ENCODE assay signal across 8 cellular contexts in the genomic region with DNA sequence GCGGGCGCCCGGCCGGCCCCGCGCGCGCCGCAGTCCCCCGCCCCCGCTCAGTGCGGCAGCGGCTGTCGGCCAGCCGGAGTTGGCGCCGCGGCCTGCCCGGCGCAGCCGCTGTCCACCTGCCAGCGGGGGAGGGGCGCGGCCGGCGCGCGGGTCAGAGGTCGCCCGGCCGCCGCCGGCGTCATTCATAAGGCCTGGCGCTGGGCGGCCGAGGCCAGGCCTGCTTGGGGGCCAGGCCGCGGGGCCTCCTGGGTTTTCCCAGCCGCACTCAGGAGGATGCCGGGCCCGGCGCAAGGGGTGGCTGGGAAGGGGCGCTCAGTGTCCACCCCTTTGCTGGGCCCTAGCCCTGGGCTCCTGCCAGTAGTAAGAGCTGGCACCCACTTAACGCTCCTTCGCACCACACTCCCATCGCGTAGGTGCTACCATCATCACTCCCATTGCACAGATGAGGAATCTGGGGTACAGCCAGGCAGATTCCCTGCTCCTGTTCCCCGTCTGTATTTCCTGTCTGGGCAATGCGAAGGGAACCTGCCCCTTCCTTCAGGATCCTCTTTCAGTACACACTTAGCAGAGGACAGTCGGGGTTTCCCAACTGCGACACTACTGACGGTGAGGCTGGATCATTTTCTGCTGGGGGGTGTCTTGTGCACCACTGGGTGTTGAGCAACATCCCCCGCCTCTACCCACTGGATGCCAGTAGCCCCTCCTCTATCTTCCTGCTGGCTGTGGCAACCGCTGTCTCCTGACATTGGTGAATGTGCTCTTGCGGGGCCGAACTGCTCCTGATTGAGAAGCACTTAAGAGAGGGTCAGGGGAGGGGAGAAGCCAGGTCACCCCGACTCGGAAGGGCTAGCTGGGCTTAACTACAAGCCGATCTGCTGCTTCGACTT. TPM values are rescaled to one million over a fixed set of nuclear protein-coding genes. Genes with fewer than 3 reads are reported as not detected.
DNase-seq lines count a peak whose midpoint lies in the region; ATAC-seq, FAIRE-seq and TF ChIP-seq lines count a peak whose summit lies in the region.

No MANE protein-coding gene starts in this region.

- no peak for TF ChIP-seq CTCF in BE2C (IDR thresholded peaks at IDR 0.05; ENCODE audit: low read depth, low read length)
- no peak for TF ChIP-seq CTCF in kidney epithelial cell (IDR thresholded peaks at IDR 0.05; ENCODE audit: insufficient read depth, low read length, poor library complexity, severe bottlenecking)

- H3K27me3 ChIP-seq in BE2C: no peaks in the 10 kb centered on the region
- H3K27me3 ChIP-seq in kidney epithelial cell (ENCODE audit: control insufficient read depth, insufficient read depth, low read length): no peaks in the 10 kb centered on the region
- no peaks in the 10 kb centered on the region for H3K27me3 ChIP-seq in small intestine (ENCODE audit: control insufficient read depth in 2 of 2, insufficient read depth in 2 of 2, low read length in 2 of 2)

- H3K9me3 Mint-ChIP-seq in T-helper 2 cell treated with Interferon-gamma antibody and Interleukin-4, amounts not matched to agents 5 μg/mL and 100 μg/mL, for 36 hours: no peaks in the 10 kb centered on the region

- H3K27ac ChIP-seq in small intestine (ENCODE audit: low read depth in 1 of 2, low read length in 1 of 2): peak overlapping the region; percentile 98 to 99

- no peak for FAIRE-seq in small intestine (lab: Jason Lieb, UNC)

- H3K4me1 ChIP-seq in BE2C (peaks cover 9% of the 10 kb centered on the region), small intestine (ENCODE audit: control insufficient read depth in 2 of 2, insufficient read depth in 1 of 2, low read depth in 1 of 2, low read length in 1 of 2) (peaks cover 2 to 14% of the 10 kb centered on the region in 2 donors)

- no peaks in the 10 kb centered on the region for H3K27me3 Mint-ChIP-seq in T-helper 2 cell treated with Interferon-gamma antibody and Interleukin-4, amounts not matched to agents 5 μg/mL and 100 μg/mL, for 36 hours (ENCODE audit: low read depth)

- DNase-seq in BE2C (peak; percentile 34), Kasumi-1 (lab: John Stamatoyannopoulos, UW) (peak; percentile 86 to 89), cerebellar cortex (ENCODE audit: low spot score) (peak; percentile 63), kidney epithelial cell (ENCODE audit: low read depth) (peak; percentile 42), small intestine (peak; percentile 51), NCI-H1930 (lab: John Stamatoyannopoulos, UW) (no peak)
- peak; percentile 27 for DNase-seq in T-helper 2 cell treated with Interferon-gamma antibody and Interleukin-4, amounts not matched to agents 5 μg/mL and 100 μg/mL, for 36 hours (ENCODE audit: low spot score)

- WGBS in small intestine, 3 donors: 2 to 12% (median 3%) methylated on average over 24 to 61 of the region's 61 CpGs

- peaks cover 23% of the 10 kb centered on the region for H3K36me3 Mint-ChIP-seq in T-helper 2 cell treated with Interferon-gamma antibody and Interleukin-4, amounts not matched to agents 5 μg/mL and 100 μg/mL, for 36 hours (ENCODE audit: low read depth)

- peak overlapping the region; percentile 57 for H3K4me3 ChIP-seq in BE2C (ENCODE audit: low read depth, low read length)
- peak overlapping the region; percentile 33 for H3K4me3 ChIP-seq in kidney epithelial cell (ENCODE audit: low read depth, low read length)
- peak overlapping the region; percentile 39 to 57 for H3K4me3 ChIP-seq in small intestine (ENCODE audit: low read depth in 1 of 2, low read length in 2 of 2)

- peak overlapping the region; percentile 93 for H3K27ac Mint-ChIP-seq in T-helper 2 cell treated with Interferon-gamma antibody and Interleukin-4, amounts not matched to agents 5 μg/mL and 100 μg/mL, for 36 hours

- H3K4me3 Mint-ChIP-seq in T-helper 2 cell treated with Interferon-gamma antibody and Interleukin-4, amounts not matched to agents 5 μg/mL and 100 μg/mL, for 36 hours: peak overlapping the region; percentile 86

- H3K9me3 ChIP-seq in BE2C: no peaks in the 10 kb centered on the region
- no peaks in the 10 kb centered on the region for H3K9me3 ChIP-seq in small intestine (ENCODE audit: control insufficient read depth, low read depth)

- H3K4me1 Mint-ChIP-seq in T-helper 2 cell treated with Interferon-gamma antibody and Interleukin-4, amounts not matched to agents 5 μg/mL and 100 μg/mL, for 36 hours (ENCODE audit: low read depth): peaks cover 30% of the 10 kb centered on the region

- peak; percentile 19 for ATAC-seq in GM19328 (IDR thresholded peaks at IDR 0.05; ENCODE audit: unreplicated experiment)

- H3K36me3 ChIP-seq in BE2C: no peaks in the 10 kb centered on the region
- peaks cover 2% of the 10 kb centered on the region for H3K36me3 ChIP-seq in kidney epithelial cell (ENCODE audit: control insufficient read depth, insufficient read depth, low read length)
- H3K36me3 ChIP-seq in small intestine (ENCODE audit: control insufficient read depth in 2 of 2, insufficient read depth in 2 of 2, low read length in 2 of 2): no peaks in the 10 kb centered on the region

RNA-seq across cellular contexts. Expression of gene PRKACA, which starts 0.8 kb away (rescaled TPM):
- polyA plus RNA-seq in BE2C (2012; ENCODE audit: insufficient read depth, insufficient read length, low read depth): 27.4 TPM
- 37.3 and 44.5 TPM in 2 replicates for total RNA-seq in kidney epithelial cell
- 10 to 100 TPM; 34.7 to 51.3 (median 37.0) TPM for polyA plus RNA-seq in small intestine

RNA-seq across cellular contexts. Expression of gene ASF1B, which starts 18.0 kb away (rescaled TPM):
- polyA plus RNA-seq in BE2C (2012; ENCODE audit: insufficient read depth, insufficient read length, low read depth): 3.3 TPM
- 4.4 and 5.7 TPM in 2 replicates for total RNA-seq in kidney epithelial cell
- polyA plus RNA-seq in small intestine: 10 to 100 TPM in 1 of 3 donors, 1 to 10 TPM in 2; 3.1 to 26.2 (median 5.1) TPM

RNA-seq across cellular contexts. Expression of gene SAMD1, which starts 27.9 kb away (rescaled TPM):
- 76.0 TPM for polyA plus RNA-seq in BE2C (2012; ENCODE audit: insufficient read depth, insufficient read length, low read depth)
- total RNA-seq in kidney epithelial cell: 21.8 and 42.0 TPM in 2 replicates
- polyA plus RNA-seq in small intestine: 10 to 100 TPM; 19.7 to 45.4 (median 29.2) TPM

RNA-seq across cellular contexts. Expression of gene C19orf67, which starts 32.8 kb away (rescaled TPM):
- not detected for polyA plus RNA-seq in BE2C (2012; ENCODE audit: insufficient read depth, insufficient read length, low read depth)
- total RNA-seq in kidney epithelial cell: not detected in 2 replicates
- not detected for polyA plus RNA-seq in small intestine

RNA-seq across cellular contexts. Expression of gene MISP3, which starts 45.8 kb away (rescaled TPM):
- polyA plus RNA-seq in BE2C (2012; ENCODE audit: insufficient read depth, insufficient read length, low read depth): 10.5 TPM
- total RNA-seq in kidney epithelial cell: 0.68 and 1.5 TPM in 2 replicates
- 10 to 100 TPM; 13.8 to 60.4 (median 31.9) TPM for polyA plus RNA-seq in small intestine

Comparison
In these comparisons a context has a peak if more than half of its experiments do, and no peak if none do; other contexts are left out.
1. DNase-seq: peak in BE2C (single experiment), Kasumi-1 (2 of 2), T-helper 2 cell treated with Interferon-gamma antibody and Interleukin-4, amounts not matched to agents 5 μg/mL and 100 μg/mL, for 36 hours (single experiment), cerebellar cortex (single experiment), kidney epithelial cell (single experiment) and small intestine (single experiment); none in NCI-H1930 (0 of 2).
2. Peak in every context shown above with its lines, with median percentiles within 50 percentile points of each other: H3K4me3 ChIP-seq.